In genomic region chr3:192772495-192772894, GRCh38 we compare ENCODE assay signal across 8 cellular contexts. TPM values are rescaled to one million over a fixed set of nuclear protein-coding genes. Genes with fewer than 3 reads are reported as not detected.
DNase-seq lines count a peak whose midpoint lies in the region; ATAC-seq and TF ChIP-seq lines count a peak whose summit lies in the region.

No MANE protein-coding gene starts in this region.

- H3K9me3 ChIP-seq in adrenal gland (replicated peaks in 1 of 3): no peaks in the 10 kb centered on the region

- no peak overlapping the region for H3K27ac ChIP-seq in adrenal gland

- intact Hi-C loops in adrenal gland (cut with DNase I): no loop called here

- H3K4me3 ChIP-seq in NB4 (ENCODE audit: low read depth, low read length): no peak overlapping the region
- no peak overlapping the region for H3K4me3 ChIP-seq in adrenal gland

- TF ChIP-seq POLR2A in NB4 (IDR thresholded peaks at IDR 0.05; ENCODE audit: extremely low read depth, insufficient read length) (no peak), adrenal gland (IDR thresholded peaks at IDR 0.05) (no peak)

- no peaks in the 10 kb centered on the region for H3K4me1 ChIP-seq in adrenal gland (replicated peaks in 1 of 2)

- ATAC-seq in activated CD4-positive, CD25-positive, alpha-beta regulatory T cell treated with anti-CD3 and anti-CD28 coated beads, Interleukin-2, amount 50 U/mL, for 24 hours: no peak
- ATAC-seq in HG02610 (IDR thresholded peaks at IDR 0.05; ENCODE audit: unreplicated experiment): no peak

- WGBS in adrenal gland, 4 donors: 44 to 49% (median 45%) methylated on average over 5 of the region's 5 CpGs

- TF ChIP-seq CTCF in NB4 (IDR thresholded peaks at IDR 0.05; ENCODE audit: low read depth, low read length) (peak; percentile 41), adrenal gland (IDR thresholded peaks at IDR 0.05) (peak in 4 of 6 experiments; percentile 13 to 41 (median 22))

- H3K36me3 ChIP-seq in adrenal gland (replicated peaks in 1 of 2): no peaks in the 10 kb centered on the region

- peaks cover 4% of the 10 kb centered on the region for H3K27me3 ChIP-seq in adrenal gland

- DNase-seq in DMS153 (lab: John Stamatoyannopoulos, UW) (peak; percentile 6), DMS153 treated with DMSO at 0.1 percent for 48 hours (lab: John Stamatoyannopoulos, UW; ENCODE audit: unreplicated experiment) (no peak), NB4 (ENCODE audit: low read depth) (peak; percentile 20), adrenal gland (peak in 5 of 7 donors; percentile 20 to 57 (median 31)), left kidney (ENCODE audit: low read depth, low spot score) (peak; percentile 63), NK-92 (lab: John Stamatoyannopoulos, UW; ENCODE audit: unreplicated experiment) (no peak)

RNA-seq across cellular contexts. Expression of gene FGF12, which starts 45.2 kb away (rescaled TPM):
- total RNA-seq in adrenal gland: 100 to 1,000 TPM in 3 of 8 donors, 10 to 100 TPM in 5; 23.3 to 119 (median 81.3) TPM
- 100 to 1,000 TPM in 2 of 3 donors, 10 to 100 TPM in 1; 42.4 to 286 (median 126) TPM for polyA plus RNA-seq in adrenal gland

Comparison
In these comparisons a context has a peak if more than half of its experiments do, and no peak if none do; other contexts are left out.
1. DNase-seq: peak in DMS153 (single experiment), NB4 (single experiment), adrenal gland (5 of 7) and left kidney (single experiment); none in DMS153 treated with DMSO at 0.1 percent for 48 hours (single experiment) and NK-92 (single experiment).